15 cellular contexts compared by ENCODE assay signal in genomic region chr7:46945328-46945727, GRCh38.
"Had no signal": no experiment of that assay in that cellular context is flagged by ENCODE, and none has a peak within 500 bp of the region (broad histone marks: within the 10 kb centered on the region; RNA-seq: fewer than 3 reads in every experiment).

No MANE protein-coding gene starts in this region.

- H3K9me3 ChIP-seq: gastrocnemius medialis, right atrium auricular region, thoracic aorta, upper lobe of left lung had no signal

- H3K27me3 ChIP-seq: cardiac muscle cell, gastrocnemius medialis, right atrium auricular region, upper lobe of left lung had no signal

- DNase-seq: activated CD4-positive, alpha-beta T cell treated with anti-CD3 and anti-CD28 coated beads, Interleukin-2, amount 50 U/mL, for 1 hour; activated CD8-positive, alpha-beta memory T cell treated with anti-CD3 and anti-CD28 coated beads, Interleukin-2, amount 50 U/mL, for 4 hours; activated effector memory CD4-positive, alpha-beta T cell treated with Interleukin-2 at 50 U/mL for 16 hours; activated naive CD4-positive, alpha-beta T cell treated with anti-CD3 and anti-CD28 coated beads, Interleukin-2, amount 50 U/mL, for 16 hours; activated T-cell treated with anti-CD3 and anti-CD28 coated beads, Interleukin-2, amount 50 U/mL, for 48 hours; amniotic stem cell; gastrocnemius medialis; head of caudate nucleus; midbrain; occipital lobe; upper lobe of left lung had no signal

- H3K36me3 ChIP-seq: cardiac muscle cell, gastrocnemius medialis, right atrium auricular region, thoracic aorta, upper lobe of left lung had no signal

- H3K4me3 ChIP-seq: cardiac muscle cell, gastrocnemius medialis, lung, right atrium auricular region, thoracic aorta, upper lobe of left lung had no signal

- H3K27ac ChIP-seq: cardiac muscle cell, gastrocnemius medialis, right atrium auricular region, thoracic aorta, upper lobe of left lung had no signal

- H3K4me1 ChIP-seq: gastrocnemius medialis, right atrium auricular region, upper lobe of left lung had no signal
